Comparison of ENCODE assay signal across 9 cellular contexts in genomic region chr17:61000911-61001310, GRCh38.
DNase-seq lines count a peak whose midpoint lies in the region; ATAC-seq, FAIRE-seq and TF ChIP-seq lines count a peak whose summit lies in the region.
"Had no signal": no experiment of that assay in that cellular context is flagged by ENCODE, and none has a peak within 500 bp of the region (broad histone marks: within the 10 kb centered on the region; RNA-seq: fewer than 3 reads in every experiment).

No MANE protein-coding gene starts in this region.

- no peak for FAIRE-seq in frontal cortex (lab: Jason Lieb, UNC)
- FAIRE-seq: small intestine had no signal

- H3K9me3 ChIP-seq in NT2/D1 (ENCODE audit: insufficient read depth, low read length) = no peaks in the 10 kb centered on the region
- H3K9me3 ChIP-seq in osteoblast (ENCODE audit: low read depth, low read length) = no peaks in the 10 kb centered on the region
- H3K9me3 ChIP-seq in mucosa of descending colon = no peaks in the 10 kb centered on the region
- H3K9me3 ChIP-seq: stomach had no signal

- H3K36me3 ChIP-seq in NT2/D1 (ENCODE audit: insufficient read depth, insufficient read length, low read length) (no peaks in the 10 kb centered on the region), osteoblast (ENCODE audit: insufficient read depth, low read length) (no peaks in the 10 kb centered on the region), mucosa of descending colon (ENCODE audit: low read depth) (no peaks in the 10 kb centered on the region)
- H3K36me3 ChIP-seq: stomach had no signal

- H4K20me1 ChIP-seq in osteoblast (ENCODE audit: insufficient read depth, low read length) = no peaks in the 10 kb centered on the region

- peak; percentile 5 for DNase-seq in NT2/D1 (ENCODE audit: low read depth, low spot score)
- peak; percentile 10 for DNase-seq in dermis blood vessel endothelial cell
- peak; percentile 37 for DNase-seq in osteoblast (ENCODE audit: insufficient read length, low spot score, missing footprints)
- DNase-seq in mucosa of descending colon = no peak
- no peak for DNase-seq in frontal cortex (ENCODE audit: low spot score in 2 of 2)
- no peak for DNase-seq in activated CD4-positive, alpha-beta T cell treated with anti-CD3 and anti-CD28 coated beads for 48 hours
- DNase-seq: small intestine, stomach had no signal

- peak overlapping the region; percentile 71 for H3K4me2 ChIP-seq in osteoblast (ENCODE audit: insufficient read depth, low read length)

- H3K9ac ChIP-seq in NT2/D1 (ENCODE audit: insufficient read length, low read depth) = no peak overlapping the region

- H3K79me2 ChIP-seq in osteoblast (ENCODE audit: insufficient read depth, low read length) = no peaks in the 10 kb centered on the region

- intact Hi-C loops in mucosa of descending colon (cut with DNase I, micrococcal nuclease) = loop anchor here in 1 of 2 donors (5.0 to 10.0 kb wide), 2 partner anchors 284 to 404 kb away; no protein-coding TSS in a partner anchor

- H3K27ac ChIP-seq in osteoblast (ENCODE audit: low read depth, low read length) = peak overlapping the region; percentile 57

- no peak for ATAC-seq in mucosa of descending colon

- no peaks in the 10 kb centered on the region for H3K4me1 ChIP-seq in NT2/D1 (ENCODE audit: insufficient read depth, insufficient read length)
- peaks cover 15% of the 10 kb centered on the region for H3K4me1 ChIP-seq in osteoblast (ENCODE audit: insufficient read depth, low read length)
- H3K4me1 ChIP-seq in mucosa of descending colon (ENCODE audit: low read depth) = no peaks in the 10 kb centered on the region
- H3K4me1 ChIP-seq: stomach had no signal

- no peak overlapping the region for H3K4me3 ChIP-seq in NT2/D1 (ENCODE audit: insufficient read length, low read depth)
- peak overlapping the region; percentile 33 for H3K4me3 ChIP-seq in osteoblast (ENCODE audit: insufficient read depth, low read length)
- no peak overlapping the region for H3K4me3 ChIP-seq in mucosa of descending colon
- H3K4me3 ChIP-seq: stomach had no signal

- H3K27me3 ChIP-seq in NT2/D1 (ENCODE audit: insufficient read depth, insufficient read length) = no peaks in the 10 kb centered on the region
- no peaks in the 10 kb centered on the region for H3K27me3 ChIP-seq in osteoblast (ENCODE audit: insufficient read depth, low read length)
- H3K27me3 ChIP-seq: stomach had no signal

- H2AFZ ChIP-seq in osteoblast (ENCODE audit: low read length) = peak overlapping the region; percentile 67

- TF ChIP-seq CTCF in GM12873 (IDR thresholded peaks at IDR 0.05; ENCODE audit: insufficient read depth, low read depth, low read length, missing control alignments) = peak; percentile 8
- TF ChIP-seq CTCF in osteoblast (IDR thresholded peaks at IDR 0.05; ENCODE audit: extremely low read depth, low read depth, low read length) = peak; percentile 54
- TF ChIP-seq CTCF in mucosa of descending colon (IDR thresholded peaks at IDR 0.05) = no peak

Comparison
In these comparisons a context has a peak if more than half of its experiments do, and no peak if none do; other contexts are left out.
1. DNase-seq: peak in NT2/D1 (single experiment), dermis blood vessel endothelial cell (single experiment) and osteoblast (single experiment); none in mucosa of descending colon (0 of 3), frontal cortex (0 of 2) and activated CD4-positive, alpha-beta T cell treated with anti-CD3 and anti-CD28 coated beads for 48 hours (single experiment).